In the genomic region with DNA sequence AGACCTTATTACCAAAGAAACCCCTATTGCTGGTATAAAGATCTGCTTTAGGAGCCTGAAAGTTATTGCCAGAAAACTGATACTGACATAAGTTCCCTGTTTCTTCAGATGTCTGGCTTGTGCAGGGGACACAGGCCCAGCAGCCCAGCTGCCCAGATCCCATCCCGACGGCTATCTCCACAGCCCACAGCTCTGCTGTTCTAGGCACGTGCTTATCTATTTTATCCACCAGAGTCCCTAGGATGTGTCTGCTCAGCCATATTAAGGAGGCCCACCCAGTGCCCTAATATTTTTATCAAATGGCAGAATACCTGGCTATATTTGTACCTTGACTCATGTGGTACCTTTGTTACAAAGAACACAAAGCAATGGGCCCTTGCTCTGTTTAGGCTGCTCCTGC, we compare ENCODE assay signal across 27 cellular contexts.
"Had no signal": no experiment of that assay in that cellular context is flagged by ENCODE, and none has a peak within 500 bp of the region (broad histone marks: within the 10 kb centered on the region; RNA-seq: fewer than 3 reads in every experiment).

No MANE protein-coding gene starts in this region.

- FAIRE-seq: colon, endometrium, endothelial cell of umbilical vein, frontal cortex had no signal

- H3K27me3 ChIP-seq: colonic mucosa, dorsolateral prefrontal cortex, esophagus muscularis mucosa, esophagus squamous epithelium, gastrocnemius medialis, gastroesophageal sphincter, heart left ventricle, heart right ventricle, hepatocyte had no signal

- H3K4me1 ChIP-seq: colonic mucosa, esophagus muscularis mucosa, esophagus squamous epithelium, foreskin keratinocyte, gastrocnemius medialis, gastroesophageal sphincter, heart right ventricle had no signal

- H3K9me3 ChIP-seq: colonic mucosa, esophagus muscularis mucosa, esophagus squamous epithelium, gastrocnemius medialis, gastroesophageal sphincter, heart left ventricle, heart right ventricle had no signal

- ATAC-seq: effector memory CD8-positive, alpha-beta T cell; foreskin keratinocyte; gastrocnemius medialis; gastroesophageal sphincter; heart left ventricle had no signal

- DNase-seq: colonic mucosa; cortex of kidney; dermis blood vessel endothelial cell; effector CD4-positive, alpha-beta T cell; effector CD8-positive, alpha-beta T cell; effector memory CD4-positive, alpha-beta T cell; effector memory CD8-positive, alpha-beta T cell; endodermal cell; esophagus squamous epithelium; foreskin fibroblast; foreskin keratinocyte; foreskin melanocyte; gastrocnemius medialis; glutamatergic neuron; heart left ventricle; heart right ventricle had no signal

- H3K4me3 Mint-ChIP-seq: dendritic cell treated with granulocyte-macrophage colony-stimulating factor and Interleukin-4, amounts not matched to agents 40 ng/mL and 50 ng/mL, for 4 days; effector memory CD8-positive, alpha-beta T cell; endodermal cell had no signal

- H3K27ac Mint-ChIP-seq: dendritic cell treated with granulocyte-macrophage colony-stimulating factor and Interleukin-4, amounts not matched to agents 40 ng/mL and 50 ng/mL, for 4 days; effector memory CD8-positive, alpha-beta T cell; endodermal cell had no signal

- H3K4me3 ChIP-seq: colonic mucosa, coronary artery, dorsolateral prefrontal cortex, esophagus muscularis mucosa, esophagus squamous epithelium, gastrocnemius medialis, gastroesophageal sphincter, heart left ventricle, heart right ventricle, hepatocyte had no signal

- H3K4me1 Mint-ChIP-seq: endodermal cell had no signal

- H3K4me2 ChIP-seq: hepatocyte had no signal

- H2AFZ ChIP-seq: hepatocyte had no signal

- H3K9me3 Mint-ChIP-seq: dendritic cell treated with granulocyte-macrophage colony-stimulating factor and Interleukin-4, amounts not matched to agents 40 ng/mL and 50 ng/mL, for 4 days; effector memory CD8-positive, alpha-beta T cell; endodermal cell had no signal

- H3K36me3 ChIP-seq: colonic mucosa, esophagus muscularis mucosa, esophagus squamous epithelium, gastrocnemius medialis, heart left ventricle, heart right ventricle had no signal

- H3K79me2 ChIP-seq: hepatocyte had no signal

- H3K27ac ChIP-seq: colonic mucosa, coronary artery, epithelial cell of prostate, esophagus muscularis mucosa, esophagus squamous epithelium, foreskin keratinocyte, gastrocnemius medialis, gastroesophageal sphincter, heart left ventricle, heart right ventricle, hepatocyte had no signal
